ENCODE assay signal across 8 cellular contexts in the genomic region with DNA sequence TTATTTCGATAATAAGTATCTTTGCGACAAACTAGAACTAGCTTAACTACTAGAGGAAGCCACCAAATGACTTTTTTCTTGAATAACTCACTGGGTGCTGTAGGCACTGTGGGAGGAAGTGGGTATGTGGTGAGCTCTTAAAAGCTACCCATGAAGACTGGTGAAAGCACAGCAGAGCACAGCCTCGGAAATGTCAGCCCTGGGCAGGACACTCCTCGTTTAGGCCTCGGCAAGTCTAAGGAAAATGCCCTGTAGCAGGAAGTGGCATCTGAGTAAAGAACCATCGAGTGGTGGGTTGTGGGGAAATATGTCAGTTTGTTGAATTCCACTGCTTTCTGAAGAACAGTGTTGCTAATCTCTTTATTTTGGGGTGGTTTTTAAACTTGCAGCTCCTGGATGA. TPM values are rescaled to one million over a fixed set of nuclear protein-coding genes. Genes with fewer than 3 reads are reported as not detected.
DNase-seq lines count a peak whose midpoint lies in the region; ATAC-seq and TF ChIP-seq lines count a peak whose summit lies in the region.

No MANE protein-coding gene starts in this region.

- H3K9me3 ChIP-seq in BLaER1 treated with 17β-estradiol and CSF1 and Interleukin-3, amounts not matched to agents 10 nM and 100 nM (replicated peaks in 1 of 11) = no peaks in the 10 kb centered on the region

- peaks cover 1% of the 10 kb centered on the region for H3K27me3 Mint-ChIP-seq in glutamatergic neuron (ENCODE audit: unreplicated experiment)

- H3K36me3 ChIP-seq in BLaER1 treated with 17β-estradiol and CSF1 and Interleukin-3, amounts not matched to agents 10 nM and 100 nM = peaks cover 32 to 88% (median 58%) of the 10 kb centered on the region in 11 experiments

- H3K9me3 Mint-ChIP-seq in glutamatergic neuron (ENCODE audit: unreplicated experiment) = peaks cover 4% of the 10 kb centered on the region

- ATAC-seq in GM21737 (IDR thresholded peaks at IDR 0.05; ENCODE audit: unreplicated experiment) = peak; percentile 49

- peak overlapping the region; percentile 76 to 94 (median 88) for H3K4me2 ChIP-seq in BLaER1 treated with 17β-estradiol and CSF1 and Interleukin-3, amounts not matched to agents 10 nM and 100 nM

- peak overlapping the region; percentile 4 to 48 (median 28); a peak in 13 of 20 replicates for H3K4me3 ChIP-seq in BLaER1 treated with 17β-estradiol and CSF1 and Interleukin-3, amounts not matched to agents 10 nM and 100 nM

- no peaks in the 10 kb centered on the region for H3K27me3 ChIP-seq in BLaER1 treated with 17β-estradiol and CSF1 and Interleukin-3, amounts not matched to agents 10 nM and 100 nM

- H4K20me1 ChIP-seq in BLaER1 treated with 17β-estradiol and CSF1 and Interleukin-3, amounts not matched to agents 10 nM and 100 nM = peaks cover 0 to 15% (median 0%) of the 10 kb centered on the region in 11 experiments; a peak in 2 of 22 replicates

- DNase-seq in RPMI7951 (ENCODE audit: low read depth) = peak; percentile 69
- DNase-seq in activated gamma-delta T cell treated with anti-CD3 and anti-CD28 coated beads, Interleukin-2, amount 50 U/mL, for 16 hours (ENCODE audit: low read depth) = peak; percentile 63
- DNase-seq in medulla oblongata (ENCODE audit: extremely low spot score) = peak; percentile 38
- peak; percentile 39 to 73 for DNase-seq in stimulated activated CD8-positive, alpha-beta memory T cell treated with anti-CD3 and anti-CD28 coated beads, Interleukin-7, amount 100 ng/mL, for 48 hours (ENCODE audit: extremely low read depth in 1 of 2, low read depth in 1 of 2)
- no peak for DNase-seq in NCI-H1436 (lab: John Stamatoyannopoulos, UW)
- DNase-seq in glutamatergic neuron = no peak

- no peaks in the 10 kb centered on the region for H3K36me3 Mint-ChIP-seq in glutamatergic neuron (ENCODE audit: unreplicated experiment)

- H3K27ac ChIP-seq in BLaER1 treated with 17β-estradiol and CSF1 and Interleukin-3, amounts not matched to agents 10 nM and 100 nM = peak overlapping the region; percentile 76 to 91 (median 85)

- no peak overlapping the region for H3K27ac Mint-ChIP-seq in glutamatergic neuron (ENCODE audit: unreplicated experiment)

- peaks cover 37 to 54% (median 42%) of the 10 kb centered on the region in 10 experiments for H3K4me1 ChIP-seq in BLaER1 treated with 17β-estradiol and CSF1 and Interleukin-3, amounts not matched to agents 10 nM and 100 nM

- H3K9ac ChIP-seq in BLaER1 treated with 17β-estradiol and CSF1 and Interleukin-3, amounts not matched to agents 10 nM and 100 nM = peak overlapping the region; percentile 68 to 82 (median 74)

- no peak for TF ChIP-seq CTCF in glutamatergic neuron (IDR thresholded peaks at IDR 0.05; ENCODE audit: partially characterized antibody, unreplicated experiment)

- no peak overlapping the region for H3K4me3 Mint-ChIP-seq in glutamatergic neuron (ENCODE audit: unreplicated experiment)

- peaks cover 20% of the 10 kb centered on the region for H3K4me1 Mint-ChIP-seq in glutamatergic neuron (ENCODE audit: low read depth, unreplicated experiment)

RNA-seq across cellular contexts. Expression of gene NCS1, which starts 44.0 kb away (rescaled TPM):
- total RNA-seq in RPMI7951 (2014; rRNA removed; shearing (Covaris generic)) = 23.2 and 26.4 TPM in 2 replicates
- total RNA-seq in glutamatergic neuron (ENCODE audit: unreplicated experiment) = 312 TPM

Comparison
In these comparisons a context has a peak if more than half of its experiments do, and no peak if none do; other contexts are left out.
1. DNase-seq: peak in RPMI7951 (single experiment), activated gamma-delta T cell treated with anti-CD3 and anti-CD28 coated beads, Interleukin-2, amount 50 U/mL, for 16 hours (single experiment), medulla oblongata (single experiment) and stimulated activated CD8-positive, alpha-beta memory T cell treated with anti-CD3 and anti-CD28 coated beads, Interleukin-7, amount 100 ng/mL, for 48 hours (2 of 2); none in NCI-H1436 (single experiment) and glutamatergic neuron (single experiment).
2. RNA of gene NCS1, which starts 44.0 kb away (total RNA-seq): 312 TPM in glutamatergic neuron (single experiment); 23.2 to 26.4 TPM in RPMI7951; every median in the first group is over 10 times any median in the second.